In genomic region chr16:29312345-29312675, GRCh38 we compare ENCODE assay signal across 6 cellular contexts.
DNase-seq lines count a peak whose midpoint lies in the region; ATAC-seq and TF ChIP-seq lines count a peak whose summit lies in the region.
"Not testable (repeated sequence)": the region's sequence is repeated elsewhere in the genome, so short reads cannot be mapped to it uniquely, and the experiment has no call there.

No MANE protein-coding gene starts in this region.

- not testable (repeated sequence) for H3K18ac ChIP-seq in IMR-90 (ENCODE audit: low read depth, low read length); neuronal stem cell (ENCODE audit: low read length)

- H3K79me1 ChIP-seq in IMR-90 (ENCODE audit: low read depth in 1 of 2, low read length in 2 of 2), result peaks cover 0 to 22% of the 10 kb centered on the region in 2 experiments; a peak in 2 of 4 replicates
- H3K79me1 ChIP-seq in neuronal stem cell (ENCODE audit: low read depth, low read length), result not testable (repeated sequence)

- POLR2A ChIA-PET in IMR-90 (lab: Charles Lee; ENCODE audit: unreplicated experiment), result not testable (repeated sequence)

- H2AK9ac ChIP-seq in IMR-90 (replicated peaks; ENCODE audit: low read depth, low read length, poor library complexity), result not testable (repeated sequence)

- dilution Hi-C loops in IMR-90 (cut with HindIII; ENCODE audit: low sequenced_read_pairs, unreplicated experiment), result not testable (repeated sequence)

- not testable (repeated sequence) for TF ChIP-seq RAD21 in IMR-90 (IDR thresholded peaks at IDR 0.05; ENCODE audit: low read length)

- H4K20me1 ChIP-seq in IMR-90 (ENCODE audit: insufficient read depth, low read length), result not testable (repeated sequence)

- H3K4me1 ChIP-seq in IMR-90 (ENCODE audit: control insufficient read depth, insufficient read depth, low read length) (peaks cover 22% of the 10 kb centered on the region), neuronal stem cell (ENCODE audit: control insufficient read depth in 2 of 2, insufficient read depth in 1 of 2, low read depth in 1 of 2, low read length in 2 of 2) (peaks cover 12 to 23% of the 10 kb centered on the region in 2 donors), sigmoid colon (peaks cover 0 to 15% (median 13%) of the 10 kb centered on the region in 4 donors), vagina (peaks cover 41% of the 10 kb centered on the region)
- not testable (repeated sequence) for H3K4me1 ChIP-seq in lower lobe of right lung

- H3K27ac ChIP-seq in IMR-90 (ENCODE audit: insufficient read depth, low read length); lower lobe of right lung; neuronal stem cell (replicated peaks; ENCODE audit: low read length); sigmoid colon: not testable (repeated sequence)
- peak overlapping the region; percentile 73 for H3K27ac ChIP-seq in vagina

- not testable (repeated sequence) for H3K4me3 ChIP-seq in IMR-90 (ENCODE audit: insufficient read depth, low read depth, low read length); lower lobe of right lung; neuronal stem cell (ENCODE audit: low read length in 2 of 2); sigmoid colon; vagina

- peak overlapping the region; percentile 36; the same call in 1 of the 2 replicates for H2BK20ac ChIP-seq in IMR-90 (ENCODE audit: low read depth, low read length)

- TF ChIP-seq CTCF in IMR-90 (conservative IDR thresholded peaks at IDR 0.05; ENCODE audit: low read depth, low read length); lower lobe of right lung (IDR thresholded peaks at IDR 0.05); sigmoid colon (IDR thresholded peaks at IDR 0.05); vagina (IDR thresholded peaks at IDR 0.05): not testable (repeated sequence)

- DNase-seq in IMR-90; neuronal stem cell (ENCODE audit: low spot score); vagina (ENCODE audit: extremely low spot score in 2 of 2): not testable (repeated sequence)
- DNase-seq in Right ventricle myocardium inferior (ENCODE audit: missing footprints), result peak; percentile 47
- DNase-seq in lower lobe of right lung, result peak; percentile 32
- DNase-seq in sigmoid colon, result peak; percentile 54

- H2BK15ac ChIP-seq in IMR-90 (ENCODE audit: low read depth, low read length); neuronal stem cell (ENCODE audit: low read length): not testable (repeated sequence)

- ATAC-seq in IMR-90 (ENCODE audit: low read depth); Right ventricle myocardium inferior; lower lobe of right lung: not testable (repeated sequence)

- H3K9me1 ChIP-seq in IMR-90 (ENCODE audit: insufficient read depth, low read length), result peaks cover 18% of the 10 kb centered on the region

- H2BK120ac ChIP-seq in IMR-90 (ENCODE audit: low read depth, low read length), result peak overlapping the region; percentile 88; the same call in 1 of the 2 replicates
- H2BK120ac ChIP-seq in neuronal stem cell (ENCODE audit: low read depth, low read length), result not testable (repeated sequence)

- H3K36me3 ChIP-seq in IMR-90 (ENCODE audit: control insufficient read depth, insufficient read depth, low read length); lower lobe of right lung; neuronal stem cell (replicated peaks in 1 of 2; ENCODE audit: control insufficient read depth in 2 of 2, insufficient read depth in 2 of 2, low read length in 2 of 2); sigmoid colon; vagina: not testable (repeated sequence)

- H4K8ac ChIP-seq in IMR-90 (ENCODE audit: low read depth in 2 of 2, low read length in 2 of 2); neuronal stem cell (ENCODE audit: low read depth, low read length): not testable (repeated sequence)

- H2BK12ac ChIP-seq in neuronal stem cell (ENCODE audit: low read length), result not testable (repeated sequence)

- peak overlapping the region; percentile 34 for H4K91ac ChIP-seq in IMR-90 (ENCODE audit: insufficient read depth, low read depth, low read length)
- H4K91ac ChIP-seq in neuronal stem cell (ENCODE audit: low read depth, low read length, poor library complexity), result not testable (repeated sequence)

- 93% methylated on average over 14 of the region's 18 CpGs; no CpG with 5 or more reads in 1 of the 2 experiments for WGBS in IMR-90 (ENCODE audit: extremely low coverage in 2 of 2, insufficient read length in 1 of 2), 2 experiments
- WGBS in neuronal stem cell (ENCODE audit: extremely low coverage in 2 of 2, insufficient read length in 2 of 2, insufficient replicate concordance in 1 of 2), 2 donors, result no CpG with 5 or more reads among the region's 18 CpGs
- WGBS in sigmoid colon, 2 donors, result 91 to 97% methylated on average over 18 of the region's 18 CpGs

- H3K9me3 ChIP-seq in IMR-90 (ENCODE audit: control insufficient read depth, insufficient read depth, low read length); lower lobe of right lung; neuronal stem cell (replicated peaks in 1 of 2; ENCODE audit: control insufficient read depth in 2 of 2, insufficient read depth in 1 of 2, low read depth in 1 of 2, low read length in 2 of 2); sigmoid colon; vagina: not testable (repeated sequence)

- not testable (repeated sequence) for H3K56ac ChIP-seq in IMR-90 (ENCODE audit: extremely low read depth, insufficient read depth, low read length)

- H2AFZ ChIP-seq in IMR-90 (replicated peaks; ENCODE audit: low read length, poor library complexity); neuronal stem cell (ENCODE audit: low read length): not testable (repeated sequence)

- peak overlapping the region; percentile 95; the same call in 1 of the 2 replicates for H2AK5ac ChIP-seq in IMR-90 (ENCODE audit: low read depth, low read length)
- H2AK5ac ChIP-seq in neuronal stem cell (ENCODE audit: low read depth, low read length), result peak overlapping the region; percentile 14

- not testable (repeated sequence) for H4K5ac ChIP-seq in IMR-90 (ENCODE audit: low read depth, low read length)

- not testable (repeated sequence) for H2BK5ac ChIP-seq in IMR-90 (ENCODE audit: low read depth, low read length, poor library complexity, severe bottlenecking); neuronal stem cell (ENCODE audit: low read length)

- not testable (repeated sequence) for TF ChIP-seq EP300 in sigmoid colon (IDR thresholded peaks at IDR 0.05)

- not testable (repeated sequence) for H3K4me2 ChIP-seq in IMR-90 (ENCODE audit: low read depth, low read length); neuronal stem cell (ENCODE audit: insufficient read depth, low read length, poor library complexity, severe bottlenecking)

- CTCF ChIA-PET in IMR-90 (lab: Yijun Ruan, JAX), result not testable (repeated sequence)

- in situ Hi-C loops in IMR-90 (cut with MboI; ENCODE audit: low sequenced_read_pairs), result not testable (repeated sequence)

- H3K4ac ChIP-seq in IMR-90 (ENCODE audit: low read depth, low read length), result peak overlapping the region; percentile 47; the same call in 1 of the 2 replicates
- not testable (repeated sequence) for H3K4ac ChIP-seq in neuronal stem cell (ENCODE audit: low read length)

- not testable (repeated sequence) for H3K9ac ChIP-seq in IMR-90 (ENCODE audit: low read depth, low read length); neuronal stem cell (ENCODE audit: low read depth, low read length, poor library complexity)

- H3K27me3 ChIP-seq in IMR-90 (ENCODE audit: control insufficient read depth, insufficient read depth, low read length); lower lobe of right lung (ENCODE audit: low read depth); neuronal stem cell (ENCODE audit: control insufficient read depth in 3 of 3, insufficient read depth in 3 of 3, low read depth in 1 of 3, low read length in 3 of 3); sigmoid colon; vagina: not testable (repeated sequence)

- not testable (repeated sequence) for BruUV-seq in IMR-90 (replicated peaks; lab: Mats Ljungman, UMichigan)

- H3K23ac ChIP-seq in IMR-90 (ENCODE audit: low read depth, low read length), result not testable (repeated sequence)
- peak overlapping the region; percentile 73 for H3K23ac ChIP-seq in neuronal stem cell (ENCODE audit: low read depth, low read length, poor library complexity)

- not testable (repeated sequence) for TF ChIP-seq POLR2A in IMR-90 (IDR thresholded peaks at IDR 0.05; ENCODE audit: low read depth, low read length); sigmoid colon (IDR thresholded peaks at IDR 0.05); vagina (IDR thresholded peaks at IDR 0.05)

- not testable (repeated sequence) for H3K14ac ChIP-seq in IMR-90 (replicated peaks; ENCODE audit: low read depth, low read length); neuronal stem cell (ENCODE audit: low read length)

- intact Hi-C loops in IMR-90 (cut with micrococcal nuclease); Right ventricle myocardium inferior (cut with DNase I); lower lobe of right lung (cut with DNase I); sigmoid colon (cut with DNase I); vagina (cut with DNase I): not testable (repeated sequence)
